In genomic region chr16:88427376-88427775, GRCh38 we compare ENCODE assay signal across 5 cellular contexts.
"Had no signal": no experiment of that assay in that cellular context is flagged by ENCODE, and none has a peak within 500 bp of the region (broad histone marks: within the 10 kb centered on the region; RNA-seq: fewer than 3 reads in every experiment).

No MANE protein-coding gene starts in this region.

- H3K4me3 Mint-ChIP-seq: GM23338 had no signal

- H3K4me2 ChIP-seq: GM23338 had no signal

- H3K36me3 ChIP-seq: HAP-1 had no signal

- H3K27ac Mint-ChIP-seq: GM23338 had no signal

- DNase-seq: IMR-90, KG1 had no signal

- H3K9me3 ChIP-seq: HAP-1 had no signal

- H2AFZ ChIP-seq: GM23338 had no signal

- H3K9me3 Mint-ChIP-seq: GM23338 had no signal

- H3K4me3 ChIP-seq: GM23338, HAP-1, K562 had no signal

- H3K4me1 ChIP-seq: HAP-1 had no signal
